In genomic region chr22:49224243-49224642, GRCh38 we compare ENCODE assay signal across 8 cellular contexts.
"Had no signal": no experiment of that assay in that cellular context is flagged by ENCODE, and none has a peak within 500 bp of the region (broad histone marks: within the 10 kb centered on the region; RNA-seq: fewer than 3 reads in every experiment).

No MANE protein-coding gene starts in this region.

- H3K4me3 ChIP-seq: GM12878 had no signal

- FAIRE-seq: G401.6, GM12878, GM12891, GM12892, GM18507, GM19239 had no signal

- DNase-seq: GDM1, GF-D8 had no signal
